In the genomic region with DNA sequence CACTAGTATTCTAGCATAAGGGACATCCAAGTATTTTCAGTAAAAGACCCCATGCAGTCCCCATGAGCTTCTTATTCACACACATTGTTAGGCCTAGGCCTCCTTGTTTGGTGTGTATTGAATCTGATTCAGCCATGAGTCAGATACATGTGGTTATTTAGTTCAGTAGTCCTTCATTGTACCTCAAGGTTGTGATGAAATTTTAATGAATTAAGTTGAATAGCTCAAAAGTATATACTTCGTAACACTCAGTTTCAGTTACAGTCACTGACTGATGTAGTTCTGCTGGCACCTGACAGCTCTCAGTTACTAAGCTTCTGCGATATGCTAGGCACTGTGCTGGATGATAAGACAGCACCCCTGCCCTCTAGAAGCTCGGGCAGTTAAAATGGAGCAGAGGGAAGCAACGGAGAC, we compare ENCODE assay signal across 9 cellular contexts.
DNase-seq lines count a peak whose midpoint lies in the region; ATAC-seq and TF ChIP-seq lines count a peak whose summit lies in the region.
"Had no signal": no experiment of that assay in that cellular context is flagged by ENCODE, and none has a peak within 500 bp of the region (broad histone marks: within the 10 kb centered on the region; RNA-seq: fewer than 3 reads in every experiment).

No MANE protein-coding gene starts in this region.

- H3K27ac Mint-ChIP-seq in natural killer cell, result peak overlapping the region; percentile 63 to 74

- intact Hi-C loops in natural killer cell (cut with micrococcal nuclease) (no loop called here), left lung (cut with DNase I) (no loop called here)

- H3K36me3 ChIP-seq in brain microvascular endothelial cell (replicated peaks), result peaks cover 38% of the 10 kb centered on the region
- peaks cover 0 to 98% of the 10 kb centered on the region in 2 donors for H3K36me3 ChIP-seq in left lung

- H3K4me3 ChIP-seq in brain microvascular endothelial cell (ENCODE audit: low read depth, low read length) (no peak overlapping the region), left lung (no peak overlapping the region)
- H3K4me3 ChIP-seq: thoracic aorta had no signal

- H3K27me3 Mint-ChIP-seq in natural killer cell (ENCODE audit: low read depth in 2 of 2), result no peaks in the 10 kb centered on the region

- peaks cover 0 to 6% of the 10 kb centered on the region in 2 donors for H3K4me1 ChIP-seq in left lung

- H3K9me3 Mint-ChIP-seq in natural killer cell, result no peaks in the 10 kb centered on the region

- peaks cover 21% of the 10 kb centered on the region for H3K36me3 Mint-ChIP-seq in natural killer cell

- peak; percentile 57 for DNase-seq in GM04504 (ENCODE audit: low read depth)
- DNase-seq in RPMI7951 (ENCODE audit: low read depth), result peak; percentile 88
- peak; percentile 67 for DNase-seq in brain microvascular endothelial cell
- no peak for DNase-seq in natural killer cell
- no peak for DNase-seq in left lung
- DNase-seq: OCI-M1 had no signal

- H3K27ac ChIP-seq in brain microvascular endothelial cell (peak overlapping the region; percentile 76), left lung (no peak overlapping the region)
- H3K27ac ChIP-seq: thoracic aorta had no signal

- ATAC-seq in natural killer cell (no peak), HG03460 (IDR thresholded peaks at IDR 0.05; ENCODE audit: unreplicated experiment) (no peak), left lung (no peak), HG02884 (IDR thresholded peaks at IDR 0.05; ENCODE audit: unreplicated experiment) (no peak)

- H3K9me3 ChIP-seq in left lung, result no peaks in the 10 kb centered on the region
- H3K9me3 ChIP-seq: thoracic aorta had no signal

- H3K27me3 ChIP-seq in brain microvascular endothelial cell (replicated peaks) (no peaks in the 10 kb centered on the region), left lung (no peaks in the 10 kb centered on the region)

- TF ChIP-seq CTCF in brain microvascular endothelial cell (IDR thresholded peaks at IDR 0.05; ENCODE audit: low read depth, low read length, missing control alignments) (no peak), natural killer cell (IDR thresholded peaks at IDR 0.05) (no peak), left lung (IDR thresholded peaks at IDR 0.05) (no peak)

- H3K4me3 Mint-ChIP-seq in natural killer cell, result no peak overlapping the region

- in situ Hi-C loops in brain microvascular endothelial cell (cut with HindIII; ENCODE audit: low pct_ligation_motif_present, low sequenced_read_pairs), result no loop called here

- H3K4me1 Mint-ChIP-seq in natural killer cell, result peaks cover 17 to 25% of the 10 kb centered on the region in 2 donors

Comparison
In these comparisons a context has a peak if more than half of its experiments do, and no peak if none do; other contexts are left out.
1. DNase-seq: peak in GM04504 (single experiment), RPMI7951 (single experiment) and brain microvascular endothelial cell (single experiment); none in natural killer cell (single experiment) and left lung (0 of 2).